In the genomic region with DNA sequence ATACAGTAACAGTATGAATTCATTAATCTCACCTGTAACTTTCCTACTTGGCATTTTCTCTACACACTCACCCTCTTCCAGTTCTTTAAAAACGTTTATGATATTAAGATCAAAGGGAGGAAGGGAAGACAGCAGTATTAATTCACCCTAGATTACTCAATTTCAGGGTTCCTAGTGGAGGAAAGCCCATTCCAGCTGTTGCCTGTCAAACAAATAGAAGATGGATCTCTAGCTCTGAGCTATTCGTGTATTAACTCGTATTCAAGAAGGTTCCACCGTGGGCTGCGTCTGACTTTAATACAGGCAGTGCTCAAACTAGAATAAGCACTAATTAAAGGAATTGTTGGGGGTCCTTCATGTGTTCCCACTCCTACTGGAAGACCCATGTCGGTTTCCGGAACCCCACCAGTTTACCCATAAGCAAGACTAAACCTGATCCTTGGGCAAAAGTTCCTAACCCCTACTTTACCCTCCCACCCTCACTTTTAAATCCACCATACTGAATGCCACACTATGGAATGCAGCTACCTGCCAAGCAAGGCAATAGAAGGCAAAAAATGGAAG, we compare ENCODE assay signal across 1 cellular context.
TF ChIP-seq lines count a peak whose summit lies in the region.

No MANE protein-coding gene starts in this region.

TF ChIP-seq in HepG2, 621 proteins besides CTCF, POLR2A, EP300 and RAD21:
- TF ChIP-seq DNMT1 (CRISPR knock-in tag; IDR thresholded peaks at IDR 0.05), result no peak
- TF ChIP-seq, protein P1, sequence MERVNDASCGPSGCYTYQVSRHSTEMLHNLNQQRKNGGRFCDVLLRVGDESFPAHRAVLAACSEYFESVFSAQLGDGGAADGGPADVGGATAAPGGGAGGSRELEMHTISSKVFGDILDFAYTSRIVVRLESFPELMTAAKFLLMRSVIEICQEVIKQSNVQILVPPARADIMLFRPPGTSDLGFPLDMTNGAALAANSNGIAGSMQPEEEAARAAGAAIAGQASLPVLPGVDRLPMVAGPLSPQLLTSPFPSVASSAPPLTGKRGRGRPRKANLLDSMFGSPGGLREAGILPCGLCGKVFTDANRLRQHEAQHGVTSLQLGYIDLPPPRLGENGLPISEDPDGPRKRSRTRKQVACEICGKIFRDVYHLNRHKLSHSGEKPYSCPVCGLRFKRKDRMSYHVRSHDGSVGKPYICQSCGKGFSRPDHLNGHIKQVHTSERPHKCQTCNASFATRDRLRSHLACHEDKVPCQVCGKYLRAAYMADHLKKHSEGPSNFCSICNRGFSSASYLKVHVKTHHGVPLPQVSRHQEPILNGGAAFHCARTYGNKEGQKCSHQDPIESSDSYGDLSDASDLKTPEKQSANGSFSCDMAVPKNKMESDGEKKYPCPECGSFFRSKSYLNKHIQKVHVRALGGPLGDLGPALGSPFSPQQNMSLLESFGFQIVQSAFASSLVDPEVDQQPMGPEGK (CRISPR knock-in tag; IDR thresholded peaks at IDR 0.05), result no peak
- no peak for TF ChIP-seq NFIB (CRISPR knock-in tag; IDR thresholded peaks at IDR 0.05; ENCODE audit: borderline replicate concordance)
- no peak for TF ChIP-seq ZNF337 (CRISPR knock-in tag; IDR thresholded peaks at IDR 0.05; ENCODE audit: borderline replicate concordance, low read depth)
- TF ChIP-seq MEF2D (CRISPR knock-in tag; IDR thresholded peaks at IDR 0.05), result no peak
- TF ChIP-seq POLR2G (IDR thresholded peaks at IDR 0.05; ENCODE audit: low read depth, low read length), result peak; percentile 14; the same call in 1 of the 2 replicates
